Comparison of ENCODE assay signal across 17 cellular contexts in genomic region chr5:76735762-76736545, GRCh38. TPM values are rescaled to one million over a fixed set of nuclear protein-coding genes. Genes with fewer than 3 reads are reported as not detected.
DNase-seq lines count a peak whose midpoint lies in the region; ATAC-seq and TF ChIP-seq lines count a peak whose summit lies in the region.
"Had no signal": no experiment of that assay in that cellular context is flagged by ENCODE, and none has a peak within 500 bp of the region (broad histone marks: within the 10 kb centered on the region; RNA-seq: fewer than 3 reads in every experiment).

No MANE protein-coding gene starts in this region.

- H3K36me3 ChIP-seq in endodermal cell (ENCODE audit: control insufficient read depth, insufficient read depth, low read length) (peaks cover 8% of the 10 kb centered on the region), spleen (peaks cover 0 to 25% (median 6%) of the 10 kb centered on the region in 6 donors), gastrocnemius medialis (no peaks in the 10 kb centered on the region)
- H3K36me3 ChIP-seq: uterus had no signal

- H3K9me3 ChIP-seq in endodermal cell (ENCODE audit: control insufficient read depth, low read length) (no peaks in the 10 kb centered on the region), spleen (peaks cover 0 to 2% (median 0%) of the 10 kb centered on the region in 8 donors), gastrocnemius medialis (no peaks in the 10 kb centered on the region)
- H3K9me3 ChIP-seq: uterus had no signal

- TF ChIP-seq POLR2A in spleen (IDR thresholded peaks at IDR 0.05) (no peak), gastrocnemius medialis (IDR thresholded peaks at IDR 0.05) (no peak)

- peak overlapping the region; percentile 81 for H3K27ac Mint-ChIP-seq in activated T-cell treated with anti-CD3 and anti-CD28 coated beads, Interleukin-2, amount 50 U/mL, for 72 hours
- H3K27ac Mint-ChIP-seq in T-cell (peak overlapping the region; percentile 66 to 77), endodermal cell (peak overlapping the region; percentile 25)
- H3K27ac Mint-ChIP-seq: activated T-helper 1 cell treated with anti-CD3 and anti-CD28 coated beads, Interleukin-12 subunit alpha, Interleukin-12 subunit beta, Interleukin-2, Interleukin-4 antibody, amounts not matched to agents 30 ng/mL and 10 ng/mL and 1 ng/mL, durations not matched to agents 14 hours and 24 hours and 36 hours had no signal

- peaks cover 0 to 3% of the 10 kb centered on the region in 2 donors for H3K36me3 Mint-ChIP-seq in activated T-cell treated with anti-CD3 and anti-CD28 coated beads, Interleukin-2, amount 50 U/mL, for 72 hours (ENCODE audit: insufficient read depth in 2 of 2)
- no peaks in the 10 kb centered on the region for H3K36me3 Mint-ChIP-seq in T-cell
- H3K36me3 Mint-ChIP-seq in endodermal cell (ENCODE audit: low read depth), result peaks cover 19% of the 10 kb centered on the region

- 91 to 93% methylated on average over 3 to 4 of the region's 4 CpGs for WGBS in endodermal cell (ENCODE audit: insufficient coverage in 1 of 2, insufficient read length in 1 of 2), 2 experiments
- 58 to 71% (median 65%) methylated on average over 4 of the region's 4 CpGs for WGBS in spleen, 5 donors

- H3K4me1 Mint-ChIP-seq in activated T-cell treated with anti-CD3 and anti-CD28 coated beads, Interleukin-2, amount 50 U/mL, for 72 hours (ENCODE audit: low read depth), result peaks cover 45% of the 10 kb centered on the region
- peaks cover 25 to 64% (median 54%) of the 10 kb centered on the region in 3 donors for H3K4me1 Mint-ChIP-seq in T-cell
- peaks cover 10% of the 10 kb centered on the region for H3K4me1 Mint-ChIP-seq in endodermal cell

- H3K27me3 ChIP-seq in endodermal cell (ENCODE audit: control insufficient read depth, insufficient read depth, low read length, poor library complexity, severe bottlenecking) (no peaks in the 10 kb centered on the region), spleen (replicated peaks in 1 of 7) (no peaks in the 10 kb centered on the region), gastrocnemius medialis (no peaks in the 10 kb centered on the region)
- H3K27me3 ChIP-seq: uterus had no signal

- intact Hi-C loops in spleen (cut with DNase I; ENCODE audit: low total_unique reads) (no loop called here), gastrocnemius medialis (cut with DNase I; ENCODE audit: low total_unique reads) (no loop called here)

- POLR2A ChIA-PET in T-cell (lab: Charles Lee), result no interaction called here

- H3K4me3 ChIP-seq in endodermal cell (ENCODE audit: low read length) (no peak overlapping the region), spleen (no peak overlapping the region), gastrocnemius medialis (no peak overlapping the region)
- H3K4me3 ChIP-seq: dorsolateral prefrontal cortex, uterus had no signal

- TF ChIP-seq CTCF in endodermal cell (conservative IDR thresholded peaks at IDR 0.05) (no peak), spleen (IDR thresholded peaks at IDR 0.05 in 8 of 11, conservative IDR thresholded peaks at IDR 0.05 in 3 of 11) (no peak), gastrocnemius medialis (IDR thresholded peaks at IDR 0.05 in 4 of 5, conservative IDR thresholded peaks at IDR 0.05 in 1 of 5) (no peak)

- H3K4me3 Mint-ChIP-seq in activated T-cell treated with anti-CD3 and anti-CD28 coated beads, Interleukin-2, amount 50 U/mL, for 72 hours, result peak overlapping the region in 1 of 2 donors; percentile 21
- H3K4me3 Mint-ChIP-seq in T-cell (no peak overlapping the region), endodermal cell (no peak overlapping the region)
- H3K4me3 Mint-ChIP-seq: activated T-helper 1 cell treated with anti-CD3 and anti-CD28 coated beads, Interleukin-12 subunit alpha, Interleukin-12 subunit beta, Interleukin-2, Interleukin-4 antibody, amounts not matched to agents 30 ng/mL and 10 ng/mL and 1 ng/mL, durations not matched to agents 14 hours and 24 hours and 36 hours had no signal

- ATAC-seq in activated T-cell treated with anti-CD3 and anti-CD28 coated beads, Interleukin-2, amount 50 U/mL, for 72 hours (replicated peaks in 1 of 2), result no peak
- no peak for ATAC-seq in T-cell (replicated peaks in 1 of 4)
- no peak for ATAC-seq in gastrocnemius medialis
- ATAC-seq: sciatic nerve had no signal

- H3K27ac ChIP-seq in endodermal cell (ENCODE audit: low read depth, low read length) (no peak overlapping the region), spleen (peak overlapping the region in 7 of 8 donors; percentile 34 to 83 (median 79)), gastrocnemius medialis (peak overlapping the region in 2 of 4 donors; percentile 55 to 57)
- H3K27ac ChIP-seq: dorsolateral prefrontal cortex, uterus had no signal

- H3K4me1 ChIP-seq in endodermal cell (ENCODE audit: control insufficient read depth, insufficient read depth, low read length) (no peaks in the 10 kb centered on the region), spleen (peaks cover 12 to 78% (median 38%) of the 10 kb centered on the region in 6 donors), gastrocnemius medialis (peaks cover 0 to 7% of the 10 kb centered on the region in 2 donors)
- H3K4me1 ChIP-seq: uterus had no signal

- H3K27me3 Mint-ChIP-seq in activated T-cell treated with anti-CD3 and anti-CD28 coated beads, Interleukin-2, amount 50 U/mL, for 72 hours (ENCODE audit: low read depth), result peaks cover 11% of the 10 kb centered on the region
- peaks cover 0 to 3% of the 10 kb centered on the region in 2 donors for H3K27me3 Mint-ChIP-seq in T-cell
- no peaks in the 10 kb centered on the region for H3K27me3 Mint-ChIP-seq in endodermal cell (ENCODE audit: insufficient read depth)

- H3K9ac ChIP-seq in endodermal cell (ENCODE audit: extremely low read depth, low read length, poor library complexity, severe bottlenecking), result no peak overlapping the region

- no peak for DNase-seq in activated T-cell treated with anti-CD3 and anti-CD28 coated beads, Interleukin-2, amount 50 U/mL, for 72 hours
- DNase-seq in activated T-cell treated with anti-CD3 and anti-CD28 coated beads, Interleukin-2, amount 50 U/mL, for 1 hour, result no peak
- DNase-seq in T-cell (no peak), endodermal cell (no peak), spleen (no peak), gastrocnemius medialis (no peak), ACHN (no peak), midbrain (lab: John Stamatoyannopoulos, UW) (no peak)
- DNase-seq: activated CD4-positive, alpha-beta T cell treated with anti-CD3 and anti-CD28 coated beads, Interleukin-2, amount 50 U/mL, for 4 hours; dorsolateral prefrontal cortex; head of caudate nucleus; NCI-H187 treated with DMSO at 0.1 percent for 48 hours; SHP77 treated with DMSO at 0.1 percent for 48 hours; stimulated activated CD4-positive, alpha-beta T cell treated with anti-CD3 and anti-CD28 coated beads, Interleukin-1b, Interleukin-23, amount 100 ng/mL, for 48 hours; uterus had no signal

- CTCF ChIA-PET in T-cell (lab: Charles Lee), result interaction anchor here in 1 of 2 donors (1.4 kb wide), 1 partner anchor 38 kb away, joined by 9 read pairs; no protein-coding TSS in a partner anchor

- in situ Hi-C loops in gastrocnemius medialis (cut with MboI; ENCODE audit: low sequenced_read_pairs in 4 of 4), result no loop called here
- in situ Hi-C loops in ACHN (cut with HindIII; ENCODE audit: low pct_ligation_motif_present, low pct_unique_long_range_greater_than_20kb, low sequenced_read_pairs), result no loop called here

- H3K9me3 Mint-ChIP-seq in activated T-cell treated with anti-CD3 and anti-CD28 coated beads, Interleukin-2, amount 50 U/mL, for 72 hours, result no peaks in the 10 kb centered on the region
- H3K9me3 Mint-ChIP-seq in T-cell (no peaks in the 10 kb centered on the region), endodermal cell (no peaks in the 10 kb centered on the region)

RNA-seq across cellular contexts. Expression of gene F2R, which starts 20.0 kb away (rescaled TPM):
- 10 to 100 TPM in 1 of 2 donors, 1 to 10 TPM in 1; 4.5 to 10.6 TPM for total RNA-seq in activated T-cell treated with anti-CD3 and anti-CD28 coated beads, Interleukin-2, amount 50 U/mL, for 72 hours
- total RNA-seq in T-cell (10 to 100 TPM in 2 of 5 donors, 1 to 10 TPM in 3; 4.3 to 16.3 (median 9.6) TPM), endodermal cell (10 to 100 TPM; 28.5 to 43.1 TPM), spleen (100 to 1,000 TPM in 4 of 7 donors, 10 to 100 TPM in 3; 57.3 to 128 (median 111) TPM), gastrocnemius medialis (1 to 10 TPM; 2.4 to 4.2 (median 3.8) TPM)
- polyA plus RNA-seq in endodermal cell (2013, experiment 1 of 2), result 68.3 TPM
- polyA plus RNA-seq in endodermal cell (2013, experiment 2 of 2), result 67.1 TPM
- 1 to 10 TPM; 4.7 to 9.0 (median 7.0) TPM for polyA plus RNA-seq in spleen

Comparison
In these comparisons a context has a peak if more than half of its experiments do, and no peak if none do; other contexts are left out.
1. H3K27ac Mint-ChIP-seq: peak in every context shown above with its lines; median percentile 81 in activated T-cell treated with anti-CD3 and anti-CD28 coated beads, Interleukin-2, amount 50 U/mL, for 72 hours; 72 in T-cell; 25 in endodermal cell.